Comparison of ENCODE assay signal across 13 cellular contexts in genomic region chrX:2401590-2402360, GRCh38.
DNase-seq lines count a peak whose midpoint lies in the region; ATAC-seq and TF ChIP-seq lines count a peak whose summit lies in the region.
"Had no signal": no experiment of that assay in that cellular context is flagged by ENCODE, and none has a peak within 500 bp of the region (broad histone marks: within the 10 kb centered on the region; RNA-seq: fewer than 3 reads in every experiment).

No MANE protein-coding gene starts in this region.

- H3K27me3 Mint-ChIP-seq in immature natural killer cell (ENCODE audit: low read depth in 3 of 3): no peaks in the 10 kb centered on the region
- no peaks in the 10 kb centered on the region for H3K27me3 Mint-ChIP-seq in stimulated activated memory B cell treated with anti-CD40 and anti-IgM and Interleukin-4, amounts not matched to agents 10 μg/mL and 1 μg/mL and 100 μg/mL, for 72 hours
- H3K27me3 Mint-ChIP-seq: effector memory CD8-positive, alpha-beta T cell had no signal

- no peak overlapping the region for H3K4me3 Mint-ChIP-seq in immature natural killer cell
- H3K4me3 Mint-ChIP-seq in stimulated activated memory B cell treated with anti-CD40 and anti-IgM and Interleukin-4, amounts not matched to agents 10 μg/mL and 1 μg/mL and 100 μg/mL, for 72 hours: no peak overlapping the region
- H3K4me3 Mint-ChIP-seq: activated T-cell treated with anti-CD3 and anti-CD28 coated beads, Interleukin-2, amount 50 U/mL, for 72 hours; effector memory CD8-positive, alpha-beta T cell had no signal

- ATAC-seq in GM21825 (IDR thresholded peaks at IDR 0.05; ENCODE audit: unreplicated experiment): no peak
- no peak for ATAC-seq in stimulated activated memory B cell treated with anti-CD40 and anti-IgM and Interleukin-4, amounts not matched to agents 10 μg/mL and 1 μg/mL and 100 μg/mL, for 72 hours
- ATAC-seq: activated T-cell treated with anti-CD3 and anti-CD28 coated beads, Interleukin-2, amount 50 U/mL, for 72 hours; effector memory CD8-positive, alpha-beta T cell had no signal

- TF ChIP-seq CTCF in astrocyte of the cerebellum (IDR thresholded peaks at IDR 0.05; ENCODE audit: low read depth, low read length, missing control alignments): no peak

- H3K4me1 Mint-ChIP-seq in immature natural killer cell: peaks cover 0 to 4% of the 10 kb centered on the region in 2 donors
- no peaks in the 10 kb centered on the region for H3K4me1 Mint-ChIP-seq in stimulated activated memory B cell treated with anti-CD40 and anti-IgM and Interleukin-4, amounts not matched to agents 10 μg/mL and 1 μg/mL and 100 μg/mL, for 72 hours

- peak overlapping the region in 1 of 6 donors; percentile 35 for H3K27ac Mint-ChIP-seq in immature natural killer cell
- no peak overlapping the region for H3K27ac Mint-ChIP-seq in stimulated activated memory B cell treated with anti-CD40 and anti-IgM and Interleukin-4, amounts not matched to agents 10 μg/mL and 1 μg/mL and 100 μg/mL, for 72 hours
- H3K27ac Mint-ChIP-seq: activated T-cell treated with anti-CD3 and anti-CD28 coated beads, Interleukin-2, amount 50 U/mL, for 72 hours; effector memory CD8-positive, alpha-beta T cell had no signal

- DNase-seq in Caki2 (ENCODE audit: low read depth): peak; percentile 93
- peak; percentile 78 for DNase-seq in astrocyte of the cerebellum (ENCODE audit: low read depth)
- peak; percentile 20 for DNase-seq in glomerular visceral epithelial cell (ENCODE audit: extremely low spot score)
- DNase-seq in pons (ENCODE audit: low spot score): peak; percentile 53
- DNase-seq in stimulated activated CD8-positive, alpha-beta memory T cell treated with anti-CD3 and anti-CD28 coated beads, Interleukin-4, amount 100 ng/mL, for 48 hours: no peak
- DNase-seq in immature natural killer cell: no peak
- DNase-seq: activated T-cell treated with anti-CD3 and anti-CD28 coated beads, Interleukin-2, amount 50 U/mL, for 72 hours; C1 segment of cervical spinal cord; effector memory CD8-positive, alpha-beta T cell; NCI-H446; T1000 had no signal

- peak overlapping the region; percentile 17 for H3K4me3 ChIP-seq in astrocyte of the cerebellum (ENCODE audit: low read depth, low read length)

- in situ Hi-C loops in Caki2 (cut with HindIII; ENCODE audit: low pct_unique_long_range_greater_than_20kb, low sequenced_read_pairs) (no loop called here), astrocyte of the cerebellum (cut with HindIII; ENCODE audit: low sequenced_read_pairs) (no loop called here)

- peaks cover 13 to 22% (median 18%) of the 10 kb centered on the region in 3 donors for H3K36me3 Mint-ChIP-seq in immature natural killer cell
- peaks cover 36% of the 10 kb centered on the region for H3K36me3 Mint-ChIP-seq in stimulated activated memory B cell treated with anti-CD40 and anti-IgM and Interleukin-4, amounts not matched to agents 10 μg/mL and 1 μg/mL and 100 μg/mL, for 72 hours

- H3K9me3 Mint-ChIP-seq in immature natural killer cell: peaks cover 0 to 4% (median 0%) of the 10 kb centered on the region in 6 donors
- no peaks in the 10 kb centered on the region for H3K9me3 Mint-ChIP-seq in stimulated activated memory B cell treated with anti-CD40 and anti-IgM and Interleukin-4, amounts not matched to agents 10 μg/mL and 1 μg/mL and 100 μg/mL, for 72 hours
- H3K9me3 Mint-ChIP-seq: activated T-cell treated with anti-CD3 and anti-CD28 coated beads, Interleukin-2, amount 50 U/mL, for 72 hours; effector memory CD8-positive, alpha-beta T cell had no signal

Comparison
In these comparisons a context has a peak if more than half of its experiments do, and no peak if none do; other contexts are left out.
1. DNase-seq: peak in Caki2 (single experiment), astrocyte of the cerebellum (single experiment), glomerular visceral epithelial cell (single experiment) and pons (single experiment); none in stimulated activated CD8-positive, alpha-beta memory T cell treated with anti-CD3 and anti-CD28 coated beads, Interleukin-4, amount 100 ng/mL, for 48 hours (single experiment) and immature natural killer cell (0 of 3).